ENCODE assay signal across 9 cellular contexts in the genomic region with DNA sequence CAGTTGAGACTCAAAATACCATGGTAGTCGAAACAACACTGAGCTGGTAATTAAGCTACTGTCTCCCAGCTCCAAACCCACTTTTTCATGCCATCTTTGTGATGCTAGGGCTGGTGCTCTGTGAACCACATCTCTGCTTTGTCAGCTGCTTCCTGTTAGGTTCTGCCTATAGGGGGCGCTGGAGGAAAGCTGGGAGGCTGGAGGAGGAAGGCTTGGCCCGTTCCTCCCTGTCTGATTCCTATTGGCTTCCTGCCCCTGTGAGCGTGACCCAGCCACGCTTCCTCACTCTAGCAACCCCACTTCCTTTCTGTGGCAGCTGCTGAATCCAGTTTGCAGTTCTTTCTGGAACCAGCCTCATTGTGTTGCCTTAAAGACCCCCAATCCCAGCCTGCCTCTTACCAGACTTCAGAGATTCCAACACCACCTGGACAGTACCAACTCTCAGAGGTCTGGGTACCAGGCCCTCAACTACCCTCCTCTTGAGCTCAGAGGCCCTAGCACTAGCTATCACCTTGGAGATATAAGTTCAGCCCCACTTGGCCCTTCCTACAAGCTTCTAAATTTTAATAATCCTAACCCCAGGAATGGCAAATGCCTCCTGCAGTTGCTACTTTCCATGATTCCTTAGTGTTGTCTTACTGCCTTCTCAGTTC.
DNase-seq lines count a peak whose midpoint lies in the region; ATAC-seq and FAIRE-seq lines count a peak whose summit lies in the region.
"Had no signal": no experiment of that assay in that cellular context is flagged by ENCODE, and none has a peak within 500 bp of the region (broad histone marks: within the 10 kb centered on the region; RNA-seq: fewer than 3 reads in every experiment).

No MANE protein-coding gene starts in this region.

- DNase-seq in Ammon's horn (ENCODE audit: low spot score) (peak; percentile 83), GM19239 (ENCODE audit: insufficient read length, low spot score) (peak; percentile 5), SHP77 (lab: John Stamatoyannopoulos, UW) (peak; percentile 17 to 41), foreskin melanocyte (peak; percentile 3), superior temporal gyrus (ENCODE audit: extremely low spot score) (peak; percentile 89)

- FAIRE-seq in GM19239 (lab: Jason Lieb, UNC) = no peak
- FAIRE-seq: endometrium had no signal

- no peak for ATAC-seq in GM19328 (IDR thresholded peaks at IDR 0.05; ENCODE audit: unreplicated experiment)
- ATAC-seq in HG02981 (IDR thresholded peaks at IDR 0.05; ENCODE audit: unreplicated experiment) = no peak
- ATAC-seq in HG03469 (IDR thresholded peaks at IDR 0.05; ENCODE audit: unreplicated experiment) = no peak

Comparison
In these comparisons a context has a peak if more than half of its experiments do, and no peak if none do; other contexts are left out.
1. DNase-seq: peak in every context shown above with its lines; median percentile 89 in superior temporal gyrus; 83 in Ammon's horn; 29 in SHP77; 5 in GM19239; 3 in foreskin melanocyte.